18 cellular contexts compared by ENCODE assay signal in the genomic region with DNA sequence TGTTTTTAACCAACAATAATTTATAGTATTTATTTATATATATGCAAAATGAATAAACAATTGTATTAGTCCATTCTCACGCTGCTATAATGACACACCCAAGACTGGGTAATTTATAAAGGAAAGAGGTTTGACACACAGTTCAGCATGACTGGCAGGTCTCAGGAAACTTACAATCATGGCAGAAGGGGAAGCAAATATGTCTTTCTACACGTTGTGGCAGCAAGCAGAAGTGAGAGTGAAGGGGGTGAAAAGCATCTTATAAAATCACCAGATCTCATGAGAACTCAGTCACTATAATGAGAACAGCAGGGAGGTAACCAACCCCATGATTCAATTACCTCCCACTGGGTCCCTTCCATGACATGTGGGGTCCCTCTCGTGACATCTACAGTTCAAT.
"Had no signal": no experiment of that assay in that cellular context is flagged by ENCODE, and none has a peak within 500 bp of the region (broad histone marks: within the 10 kb centered on the region; RNA-seq: fewer than 3 reads in every experiment).

No MANE protein-coding gene starts in this region.

- H3K27ac ChIP-seq: epithelial cell of prostate, esophagus muscularis mucosa, gastrocnemius medialis, heart right ventricle, stomach, thoracic aorta, transverse colon had no signal

- DNase-seq: effector memory CD8-positive, alpha-beta T cell; gastrocnemius medialis; heart right ventricle; hypothalamus; kidney glomerular epithelial cell; mammary epithelial cell; naive thymus-derived CD4-positive, alpha-beta T cell; nephron progenitor cell; posterior cingulate gyrus; stimulated activated CD4-positive, alpha-beta T cell treated with anti-CD3 and anti-CD28 coated beads, Interleukin-2, amount 100 ng/mL, for 24 hours; stimulated activated naive CD4-positive, alpha-beta T cell; stomach; substantia nigra; transverse colon had no signal

- H3K4me1 ChIP-seq: gastrocnemius medialis, heart right ventricle, stomach, transverse colon had no signal

- FAIRE-seq: islet of Langerhans had no signal

- H3K9me3 ChIP-seq: gastrocnemius medialis, stomach, thoracic aorta, transverse colon had no signal

- H3K4me3 ChIP-seq: esophagus muscularis mucosa, gastrocnemius medialis, heart right ventricle, stomach, thoracic aorta, transverse colon had no signal

- H3K27me3 ChIP-seq: esophagus muscularis mucosa, gastrocnemius medialis, heart right ventricle, stomach, transverse colon had no signal

- H3K36me3 ChIP-seq: esophagus muscularis mucosa, gastrocnemius medialis, heart right ventricle, stomach, thoracic aorta, transverse colon had no signal
